In genomic region chr18:74495581-74496507, GRCh38 we compare ENCODE assay signal across 8 cellular contexts. TPM values are rescaled to one million over a fixed set of nuclear protein-coding genes. Genes with fewer than 3 reads are reported as not detected.
DNase-seq lines count a peak whose midpoint lies in the region; ATAC-seq and TF ChIP-seq lines count a peak whose summit lies in the region.

CNDP2 (plus strand) TSS chr18:74496363; CDS start chr18:74499974, 3,611 bp downstream.

- H3K36me3 ChIP-seq in testis (ENCODE audit: low read depth, missing control alignments), result no peaks in the 10 kb centered on the region

- H3K27me3 ChIP-seq in testis, result no peaks in the 10 kb centered on the region

- no peaks in the 10 kb centered on the region for H3K27me3 Mint-ChIP-seq in activated naive CD8-positive, alpha-beta T cell

- peaks cover 4% of the 10 kb centered on the region for H3K36me3 Mint-ChIP-seq in activated naive CD8-positive, alpha-beta T cell

- peak within 1 kb of the TSS; percentile 82 to 93 for H3K27ac ChIP-seq in testis

- peak; percentile 59 for TF ChIP-seq POLR2A in testis (IDR thresholded peaks at IDR 0.05)

- intact Hi-C loops in testis (cut with DNase I; ENCODE audit: low total_unique reads), result no loop called here

- CTCF ChIA-PET in GM10248 (lab: Yijun Ruan, JAX), result interaction anchor here (1.2 to 4.8 kb wide), 5 partner anchors 10 to 141 kb away, joined by 3 to 56 read pairs (median 3); no protein-coding TSS in a partner anchor

- H3K4me3 Mint-ChIP-seq in activated naive CD8-positive, alpha-beta T cell, result peak within 1 kb of the TSS; percentile 98

- no peak for TF ChIP-seq CTCF in GM10248 (IDR thresholded peaks at IDR 0.05; ENCODE audit: control extremely low read depth, extremely low read depth, low read depth, missing control alignments)
- no peak for TF ChIP-seq CTCF in omental fat pad (IDR thresholded peaks at IDR 0.05)
- TF ChIP-seq CTCF in testis (IDR thresholded peaks at IDR 0.05), result no peak

- DNase-seq in GM10248 (ENCODE audit: extremely low spot score) (peak; percentile 98), NCI-H1105 (lab: John Stamatoyannopoulos, UW) (peak; percentile 99), SKM-1 treated with dmso at 0.1 percent for 144 hours (lab: John Stamatoyannopoulos, UW; ENCODE audit: unreplicated experiment) (peak; percentile 95), glomerular endothelial cell (ENCODE audit: extremely low read depth, low read depth, low spot score) (peak; percentile 84), omental fat pad (ENCODE audit: low spot score) (peak; percentile 99), testis (peak; percentile 100)

- H3K9me3 Mint-ChIP-seq in activated naive CD8-positive, alpha-beta T cell (ENCODE audit: low read depth), result no peaks in the 10 kb centered on the region

- peak within 1 kb of the TSS; percentile 90 to 96 for H3K4me3 ChIP-seq in testis

- no peaks in the 10 kb centered on the region for H3K9me3 ChIP-seq in testis

- H3K4me1 Mint-ChIP-seq in activated naive CD8-positive, alpha-beta T cell (ENCODE audit: low read depth), result peaks cover 51% of the 10 kb centered on the region

- WGBS in testis, 2 donors, result 1% methylated on average over 31 to 66 of the region's 71 CpGs

- peak within 1 kb of the TSS; percentile 96 for H3K27ac Mint-ChIP-seq in activated naive CD8-positive, alpha-beta T cell

- POLR2A ChIA-PET in GM10248 (lab: Yijun Ruan, JAX), result interaction anchor here (1.0 kb wide), 1 partner anchor 49 kb away, joined by 3 read pairs; no protein-coding TSS in a partner anchor

- ATAC-seq in HG02623 (IDR thresholded peaks at IDR 0.05; ENCODE audit: unreplicated experiment) (peak; percentile 65), omental fat pad (ENCODE audit: low FRiP score) (peak; percentile 96)

- peaks cover 9% of the 10 kb centered on the region for H3K4me1 ChIP-seq in testis

RNA-seq across cellular contexts. Expression of gene CNDP2, which starts in this region (rescaled TPM):
- total RNA-seq in glomerular endothelial cell, result 126 and 128 TPM in 2 replicates
- total RNA-seq in omental fat pad, result 100 to 1,000 TPM in 1 of 4 donors, 10 to 100 TPM in 3; 78.8 to 132 (median 89.3) TPM
- 10 to 100 TPM; 72.0 to 84.5 TPM for total RNA-seq in testis
- 74.4 TPM for polyA plus RNA-seq in testis (ENCODE audit: insufficient read depth, low read depth, low replicate concordance)

Comparison
In these comparisons a context has a peak if more than half of its experiments do, and no peak if none do; other contexts are left out.
1. Peak in every context shown above with its lines: DNase-seq, ATAC-seq, H3K4me3 ChIP-seq and H3K27ac ChIP-seq.